In the genomic region with DNA sequence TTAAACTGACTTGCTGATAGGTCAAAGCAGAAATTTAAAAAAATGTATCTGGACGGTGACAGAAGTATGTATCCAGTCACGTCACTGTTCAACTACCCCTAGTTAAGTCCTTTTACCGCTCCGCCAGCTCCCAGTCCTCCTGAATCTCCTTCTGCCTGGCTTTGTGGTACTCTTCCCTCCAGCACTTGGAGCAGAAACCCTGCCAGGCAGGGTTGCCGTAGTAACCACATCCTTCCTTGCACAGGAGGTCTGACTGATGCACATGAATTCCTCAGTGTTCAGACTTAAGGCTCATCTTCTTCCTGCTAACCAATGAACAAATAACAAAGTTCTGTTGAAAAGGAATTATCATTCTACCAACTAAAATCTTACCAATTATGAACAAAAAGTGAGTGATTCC, we compare ENCODE assay signal across 1 cellular context.
A peak's percentile ranks its signal among the peaks of the same experiment; 100 is the strongest.
TF ChIP-seq lines count a peak whose summit lies in the region.

No MANE protein-coding gene starts in this region.

TF ChIP-seq in K562, 482 proteins besides CTCF, POLR2A, EP300 and RAD21 (continued from another document):
- TF ChIP-seq, protein P1, sequence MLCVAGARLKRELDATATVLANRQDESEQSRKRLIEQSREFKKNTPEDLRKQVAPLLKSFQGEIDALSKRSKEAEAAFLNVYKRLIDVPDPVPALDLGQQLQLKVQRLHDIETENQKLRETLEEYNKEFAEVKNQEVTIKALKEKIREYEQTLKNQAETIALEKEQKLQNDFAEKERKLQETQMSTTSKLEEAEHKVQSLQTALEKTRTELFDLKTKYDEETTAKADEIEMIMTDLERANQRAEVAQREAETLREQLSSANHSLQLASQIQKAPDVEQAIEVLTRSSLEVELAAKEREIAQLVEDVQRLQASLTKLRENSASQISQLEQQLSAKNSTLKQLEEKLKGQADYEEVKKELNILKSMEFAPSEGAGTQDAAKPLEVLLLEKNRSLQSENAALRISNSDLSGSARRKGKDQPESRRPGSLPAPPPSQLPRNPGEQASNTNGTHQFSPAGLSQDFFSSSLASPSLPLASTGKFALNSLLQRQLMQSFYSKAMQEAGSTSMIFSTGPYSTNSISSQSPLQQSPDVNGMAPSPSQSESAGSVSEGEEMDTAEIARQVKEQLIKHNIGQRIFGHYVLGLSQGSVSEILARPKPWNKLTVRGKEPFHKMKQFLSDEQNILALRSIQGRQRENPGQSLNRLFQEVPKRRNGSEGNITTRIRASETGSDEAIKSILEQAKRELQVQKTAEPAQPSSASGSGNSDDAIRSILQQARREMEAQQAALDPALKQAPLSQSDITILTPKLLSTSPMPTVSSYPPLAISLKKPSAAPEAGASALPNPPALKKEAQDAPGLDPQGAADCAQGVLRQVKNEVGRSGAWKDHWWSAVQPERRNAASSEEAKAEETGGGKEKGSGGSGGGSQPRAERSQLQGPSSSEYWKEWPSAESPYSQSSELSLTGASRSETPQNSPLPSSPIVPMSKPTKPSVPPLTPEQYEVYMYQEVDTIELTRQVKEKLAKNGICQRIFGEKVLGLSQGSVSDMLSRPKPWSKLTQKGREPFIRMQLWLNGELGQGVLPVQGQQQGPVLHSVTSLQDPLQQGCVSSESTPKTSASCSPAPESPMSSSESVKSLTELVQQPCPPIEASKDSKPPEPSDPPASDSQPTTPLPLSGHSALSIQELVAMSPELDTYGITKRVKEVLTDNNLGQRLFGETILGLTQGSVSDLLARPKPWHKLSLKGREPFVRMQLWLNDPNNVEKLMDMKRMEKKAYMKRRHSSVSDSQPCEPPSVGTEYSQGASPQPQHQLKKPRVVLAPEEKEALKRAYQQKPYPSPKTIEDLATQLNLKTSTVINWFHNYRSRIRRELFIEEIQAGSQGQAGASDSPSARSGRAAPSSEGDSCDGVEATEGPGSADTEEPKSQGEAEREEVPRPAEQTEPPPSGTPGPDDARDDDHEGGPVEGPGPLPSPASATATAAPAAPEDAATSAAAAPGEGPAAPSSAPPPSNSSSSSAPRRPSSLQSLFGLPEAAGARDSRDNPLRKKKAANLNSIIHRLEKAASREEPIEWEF (CRISPR knock-in tag; IDR thresholded peaks at IDR 0.05) = no peak
- no peak for TF ChIP-seq KDM1A (IDR thresholded peaks at IDR 0.05)
- peak; percentile 54 for TF ChIP-seq RFX1 (IDR thresholded peaks at IDR 0.05)
- TF ChIP-seq GATA2 (CRISPR knock-in tag; IDR thresholded peaks at IDR 0.05) = no peak
- no peak for TF ChIP-seq E2F5 (CRISPR knock-in tag; IDR thresholded peaks at IDR 0.05)
